ENCODE assay signal across 18 cellular contexts in the genomic region with DNA sequence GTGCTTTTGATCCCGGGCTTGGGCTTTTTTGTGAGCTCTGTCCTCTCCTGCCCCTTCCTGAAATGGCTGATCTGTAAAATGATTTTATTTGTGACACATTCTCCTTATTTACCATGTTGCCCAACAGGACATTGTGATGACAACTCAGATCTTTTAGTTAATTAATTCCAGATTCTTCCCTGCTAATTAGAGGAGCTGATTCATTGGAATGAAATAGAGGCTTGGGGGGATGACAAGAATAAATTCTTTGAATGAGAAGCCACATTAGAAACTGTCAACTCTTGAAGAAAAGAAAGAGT. TPM values are rescaled to one million over a fixed set of nuclear protein-coding genes. Genes with fewer than 3 reads are reported as not detected.
"Had no signal": no experiment of that assay in that cellular context is flagged by ENCODE, and none has a peak within 500 bp of the region (broad histone marks: within the 10 kb centered on the region; RNA-seq: fewer than 3 reads in every experiment).

No MANE protein-coding gene starts in this region.

- H3K9me3 ChIP-seq: tibial artery, uterus had no signal

- ATAC-seq: effector memory CD8-positive, alpha-beta T cell had no signal

- H3K9me3 Mint-ChIP-seq: activated CD4-positive, alpha-beta memory T cell treated with anti-CD3 and anti-CD28 coated beads for 36 hours; dendritic cell treated with granulocyte-macrophage colony-stimulating factor and Interleukin-4, amounts not matched to agents 40 ng/mL and 50 ng/mL, for 4 days; effector memory CD8-positive, alpha-beta T cell; neural crest cell had no signal

- H3K27me3 ChIP-seq: tibial artery, uterus had no signal

- H3K36me3 Mint-ChIP-seq: activated CD4-positive, alpha-beta memory T cell treated with anti-CD3 and anti-CD28 coated beads for 36 hours; activated naive CD4-positive, alpha-beta T cell treated with anti-CD3 and anti-CD28 coated beads, Interleukin-2, amount 50 U/mL, for 72 hours had no signal

- H3K4me1 ChIP-seq: parathyroid adenoma, tibial artery, uterus had no signal

- H3K4me3 ChIP-seq: tibial artery, uterus had no signal

- H3K79me2 ChIP-seq: parathyroid adenoma had no signal

- H3K27ac Mint-ChIP-seq: activated CD4-positive, alpha-beta memory T cell treated with anti-CD3 and anti-CD28 coated beads for 36 hours; activated naive CD4-positive, alpha-beta T cell treated with anti-CD3 and anti-CD28 coated beads, Interleukin-2, amount 50 U/mL, for 72 hours; dendritic cell treated with granulocyte-macrophage colony-stimulating factor and Interleukin-4, amounts not matched to agents 40 ng/mL and 50 ng/mL, for 4 days had no signal

- H2AFZ ChIP-seq: parathyroid adenoma had no signal

- H3K36me3 ChIP-seq: brain microvascular endothelial cell, tibial artery, uterus had no signal

- H3K9ac ChIP-seq: parathyroid adenoma had no signal

- H3K27me3 Mint-ChIP-seq: dendritic cell treated with granulocyte-macrophage colony-stimulating factor and Interleukin-4, amounts not matched to agents 40 ng/mL and 50 ng/mL, for 4 days had no signal

- DNase-seq: activated CD4-positive, alpha-beta memory T cell treated with anti-CD3 and anti-CD28 coated beads for 36 hours; activated effector memory CD4-positive, alpha-beta T cell treated with anti-CD3 and anti-CD28 coated beads, Interleukin-2, amount 50 U/mL, for 16 hours; activated T-cell treated with anti-CD3 and anti-CD28 coated beads, Interleukin-2, amount 50 U/mL, for 4 hours; amygdala; brain microvascular endothelial cell; stimulated activated CD4-positive, alpha-beta T cell treated with anti-CD3 and anti-CD28 coated beads, Interleukin-15, amount 100 ng/mL, for 24 hours; stimulated activated CD4-positive, alpha-beta T cell treated with anti-CD3 and anti-CD28 coated beads, Interleukin-4, amount 100 ng/mL, for 4 hours; T-helper 9 cell; tibial artery; uterus had no signal

- H3K27ac ChIP-seq: brain microvascular endothelial cell, parathyroid adenoma, tibial artery, uterus had no signal

- H3K4me3 Mint-ChIP-seq: activated CD4-positive, alpha-beta memory T cell treated with anti-CD3 and anti-CD28 coated beads for 36 hours; activated T-cell treated with anti-CD3 and anti-CD28 coated beads, Interleukin-2, amount 50 U/mL, for 4 hours; dendritic cell treated with granulocyte-macrophage colony-stimulating factor and Interleukin-4, amounts not matched to agents 40 ng/mL and 50 ng/mL, for 4 days; effector memory CD8-positive, alpha-beta T cell; neural crest cell had no signal

RNA-seq across cellular contexts. Expression of a gene that starts 26.1 kb away (rescaled TPM):
- total RNA-seq: activated CD4-positive, alpha-beta memory T cell treated with anti-CD3 and anti-CD28 coated beads for 36 hours; activated naive CD4-positive, alpha-beta T cell treated with anti-CD3 and anti-CD28 coated beads, Interleukin-2, amount 50 U/mL, for 72 hours; activated T-cell treated with anti-CD3 and anti-CD28 coated beads, Interleukin-2, amount 50 U/mL, for 4 hours; frontal cortex; kidney epithelial cell; mesenteric fat pad had no signal
